Comparison of ENCODE assay signal across 20 cellular contexts in genomic region chr4:99841143-99841542, GRCh38. TPM values are rescaled to one million over a fixed set of nuclear protein-coding genes. Genes with fewer than 3 reads are reported as not detected.
A peak's percentile ranks its signal among the peaks of the same experiment; 100 is the strongest.
DNase-seq lines count a peak whose midpoint lies in the region; ATAC-seq, FAIRE-seq and TF ChIP-seq lines count a peak whose summit lies in the region.
"Had no signal": no experiment of that assay in that cellular context is flagged by ENCODE, and none has a peak within 500 bp of the region (broad histone marks: within the 10 kb centered on the region; RNA-seq: fewer than 3 reads in every experiment).

No MANE protein-coding gene starts in this region.

- no peak overlapping the region for H3K4me3 Mint-ChIP-seq in activated naive CD8-positive, alpha-beta T cell treated with anti-CD3 and anti-CD28 coated beads, Interleukin-2, amount 50 U/mL, for 24 hours
- no peak overlapping the region for H3K4me3 Mint-ChIP-seq in mesothelial cell of epicardium
- H3K4me3 Mint-ChIP-seq: natural killer cell treated with Interleukin-12 subunit alpha and Interleukin-12 subunit beta and Interleukin-15 and Interleukin-18, amount 100 ng/mL, for 72 hours; type B pancreatic cell had no signal

- ATAC-seq in GM18511 (IDR thresholded peaks at IDR 0.05; ENCODE audit: unreplicated experiment) = peak; percentile 45
- peak; percentile 48 for ATAC-seq in HG02981 (IDR thresholded peaks at IDR 0.05; ENCODE audit: unreplicated experiment)
- peak; percentile 86 for ATAC-seq in activated naive CD8-positive, alpha-beta T cell treated with anti-CD3 and anti-CD28 coated beads, Interleukin-2, amount 50 U/mL, for 24 hours
- ATAC-seq in GM19452 (IDR thresholded peaks at IDR 0.05; ENCODE audit: unreplicated experiment) = no peak
- ATAC-seq: foreskin keratinocyte, HCT116 had no signal

- H3K4me1 Mint-ChIP-seq in activated naive CD8-positive, alpha-beta T cell treated with anti-CD3 and anti-CD28 coated beads, Interleukin-2, amount 50 U/mL, for 24 hours = peaks cover 37% of the 10 kb centered on the region
- H3K4me1 Mint-ChIP-seq in mesothelial cell of epicardium = peaks cover 19% of the 10 kb centered on the region

- no peaks in the 10 kb centered on the region for H3K27me3 Mint-ChIP-seq in activated naive CD8-positive, alpha-beta T cell treated with anti-CD3 and anti-CD28 coated beads, Interleukin-2, amount 50 U/mL, for 24 hours
- no peaks in the 10 kb centered on the region for H3K27me3 Mint-ChIP-seq in mesothelial cell of epicardium (ENCODE audit: low read depth)
- H3K27me3 Mint-ChIP-seq: natural killer cell treated with Interleukin-12 subunit alpha and Interleukin-12 subunit beta and Interleukin-15 and Interleukin-18, amount 100 ng/mL, for 72 hours; type B pancreatic cell had no signal

- peak overlapping the region; percentile 74 for H3K27ac Mint-ChIP-seq in activated naive CD8-positive, alpha-beta T cell treated with anti-CD3 and anti-CD28 coated beads, Interleukin-2, amount 50 U/mL, for 24 hours
- H3K27ac Mint-ChIP-seq in mesothelial cell of epicardium = no peak overlapping the region
- H3K27ac Mint-ChIP-seq: activated T-helper 2 cell treated with anti-CD3 and anti-CD28 coated beads, Interferon-gamma antibody, Interleukin-2, Interleukin-4, amounts not matched to agents 10 μg/mL and 5 μg/mL and 100 μg/mL, durations not matched to agents 14 hours and 24 hours and 36 hours; type B pancreatic cell had no signal

- peak; percentile 66 for FAIRE-seq in GM12891 (lab: Jason Lieb, UNC)

- DNase-seq in GM12891 (ENCODE audit: insufficient read length, low spot score) = no peak
- no peak for DNase-seq in activated naive CD8-positive, alpha-beta T cell treated with anti-CD3 and anti-CD28 coated beads, Interleukin-2, amount 50 U/mL, for 24 hours
- no peak for DNase-seq in mesothelial cell of epicardium (ENCODE audit: low spot score in 2 of 2, unreplicated experiment in 2 of 2)
- no peak for DNase-seq in HPDE6-E6E7 (ENCODE audit: extremely low spot score)
- DNase-seq in Kasumi-1 (lab: John Stamatoyannopoulos, UW) = no peak
- DNase-seq: activated CD4-positive, alpha-beta T cell treated with anti-CD3 and anti-CD28 coated beads for 4 hours; AML-193; foreskin keratinocyte; mesendoderm; NCI-H1105 treated with DMSO at 0.1 percent for 48 hours; SJCRH30; stimulated activated naive CD4-positive, alpha-beta T cell had no signal

- TF ChIP-seq POLR2A in GM12891 (IDR thresholded peaks at IDR 0.05; ENCODE audit: low read depth, low read length) = no peak

- no peaks in the 10 kb centered on the region for H3K9me3 Mint-ChIP-seq in activated naive CD8-positive, alpha-beta T cell treated with anti-CD3 and anti-CD28 coated beads, Interleukin-2, amount 50 U/mL, for 24 hours
- H3K9me3 Mint-ChIP-seq in mesothelial cell of epicardium = no peaks in the 10 kb centered on the region
- H3K9me3 Mint-ChIP-seq: activated T-helper 2 cell treated with anti-CD3 and anti-CD28 coated beads, Interferon-gamma antibody, Interleukin-2, Interleukin-4, amounts not matched to agents 10 μg/mL and 5 μg/mL and 100 μg/mL, durations not matched to agents 14 hours and 24 hours and 36 hours; natural killer cell treated with Interleukin-12 subunit alpha and Interleukin-12 subunit beta and Interleukin-15 and Interleukin-18, amount 100 ng/mL, for 72 hours had no signal

- TF ChIP-seq CTCF in mesothelial cell of epicardium (IDR thresholded peaks at IDR 0.05; ENCODE audit: unreplicated experiment) = no peak

- peaks cover 57% of the 10 kb centered on the region for H3K36me3 Mint-ChIP-seq in activated naive CD8-positive, alpha-beta T cell treated with anti-CD3 and anti-CD28 coated beads, Interleukin-2, amount 50 U/mL, for 24 hours (ENCODE audit: low read depth)
- no peaks in the 10 kb centered on the region for H3K36me3 Mint-ChIP-seq in mesothelial cell of epicardium
- H3K36me3 Mint-ChIP-seq: natural killer cell treated with Interleukin-12 subunit alpha and Interleukin-12 subunit beta and Interleukin-15 and Interleukin-18, amount 100 ng/mL, for 72 hours; type B pancreatic cell had no signal

TF ChIP-seq in GM12891, 5 proteins besides CTCF, POLR2A, EP300 and RAD21:
- TF ChIP-seq POU2F2 (IDR thresholded peaks at IDR 0.05; ENCODE audit: low read depth, low read length) = no peak
- no peak for TF ChIP-seq PAX5 (IDR thresholded peaks at IDR 0.05; ENCODE audit: insufficient read depth, low read length, severe bottlenecking)

RNA-seq across cellular contexts. Expression of gene DAPP1, which starts 24.5 kb away (rescaled TPM):
- 29.4 TPM for polyA plus RNA-seq in GM12891 (2012; ENCODE audit: low read depth, missing spikeins)
- total RNA-seq in mesothelial cell of epicardium = 2.5 to 2.9 TPM (median 2.7 TPM) in 3 replicates
- total RNA-seq: pulmonary artery endothelial cell had no signal

RNA-seq across cellular contexts. Expression of gene LAMTOR3, which starts 53.1 kb away (rescaled TPM):
- polyA plus RNA-seq in GM12891 (2012; ENCODE audit: low read depth, missing spikeins) = 27.1 TPM
- total RNA-seq in mesothelial cell of epicardium = 42.4 to 44.7 TPM (median 42.5 TPM) in 3 replicates
